Comparison of ENCODE assay signal across 27 cellular contexts in the genomic region with DNA sequence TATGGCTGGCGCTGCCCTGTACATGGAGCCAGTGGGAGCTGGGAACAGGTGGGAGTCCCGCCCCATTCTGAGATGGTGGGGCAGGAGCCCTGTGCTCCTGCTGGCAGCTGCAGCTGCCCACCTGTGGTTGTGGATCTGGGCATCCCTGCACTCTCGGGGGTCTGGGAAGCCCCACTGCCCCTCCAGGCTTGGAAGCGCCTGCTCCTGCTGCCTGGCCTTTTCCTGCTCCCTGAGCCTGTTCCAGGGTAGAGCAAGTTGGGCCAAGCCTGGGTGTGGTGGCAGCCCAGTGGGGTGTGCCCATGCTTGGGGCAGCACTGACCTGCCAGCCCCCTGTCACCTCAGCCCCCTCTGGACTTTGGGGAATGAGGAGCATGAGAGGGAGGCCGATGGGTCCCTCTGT.
"Had no signal": no experiment of that assay in that cellular context is flagged by ENCODE, and none has a peak within 500 bp of the region (broad histone marks: within the 10 kb centered on the region; RNA-seq: fewer than 3 reads in every experiment).

No MANE protein-coding gene starts in this region.

- H3K4me3 ChIP-seq: hepatocyte, left lung, lung, neural progenitor cell, ovary, skin epidermis, stomach, testis, thyroid gland, transverse colon, upper lobe of left lung, vagina had no signal

- H3K27me3 Mint-ChIP-seq: naive B cell; progenitor cell of endocrine pancreas; stimulated activated naive B cell treated with anti-CD40 and anti-IgM and Interleukin-4, amounts not matched to agents 10 μg/mL and 1 μg/mL and 100 μg/mL, for 72 hours had no signal

- H3K4me2 ChIP-seq: hepatocyte, neural progenitor cell had no signal

- H3K36me3 ChIP-seq: neural progenitor cell, ovary, transverse colon had no signal

- DNase-seq: left colon; left lung; mesendoderm; naive B cell; natural killer cell; nephron progenitor cell; ovary; retina; right cardiac atrium; stimulated activated CD4-positive, alpha-beta T cell treated with anti-CD3 and anti-CD28 coated beads, Interleukin-1b, Interleukin-23, amount 100 ng/mL, for 48 hours; stimulated activated CD4-positive, alpha-beta T cell treated with anti-CD3 and anti-CD28 coated beads, Interleukin-2, amount 100 ng/mL, for 48 hours; stimulated activated naive B cell treated with anti-CD40 and anti-IgM and Interleukin-4, amounts not matched to agents 10 μg/mL and 1 μg/mL and 100 μg/mL, for 72 hours; stimulated activated naive CD8-positive, alpha-beta T cell treated with anti-CD3 and anti-CD28 coated beads, Interleukin-15, Interleukin-2, amounts not matched to agents 100 U/mL and 50 U/mL, for 24 hours; stomach; testis; thyroid gland; transverse colon had no signal

- H3K27ac ChIP-seq: hepatocyte, left lung, neural progenitor cell, ovary, skin epidermis, stomach, testis, thyroid gland, transverse colon, upper lobe of left lung, vagina had no signal

- H2AFZ ChIP-seq: hepatocyte, neural progenitor cell had no signal

- H3K27ac Mint-ChIP-seq: mesothelial cell of epicardium; natural killer cell; neural progenitor cell; progenitor cell of endocrine pancreas; stimulated activated naive B cell treated with anti-CD40 and anti-IgM and Interleukin-4, amounts not matched to agents 10 μg/mL and 1 μg/mL and 100 μg/mL, for 72 hours had no signal

- H3K4me1 Mint-ChIP-seq: mesothelial cell of epicardium, neural progenitor cell had no signal

- H3K4me3 Mint-ChIP-seq: mesothelial cell of epicardium; naive B cell; natural killer cell; nephron progenitor cell; neural progenitor cell; stimulated activated naive B cell treated with anti-CD40 and anti-IgM and Interleukin-4, amounts not matched to agents 10 μg/mL and 1 μg/mL and 100 μg/mL, for 72 hours had no signal

- H3K9ac ChIP-seq: neural progenitor cell had no signal

- H3K4me1 ChIP-seq: left lung, neural progenitor cell, stomach, testis, thyroid gland, transverse colon, upper lobe of left lung, vagina had no signal

- H3K27me3 ChIP-seq: hepatocyte, left lung, neural progenitor cell, ovary, stomach, testis, thyroid gland, transverse colon, upper lobe of left lung, vagina had no signal

- H3K9me3 ChIP-seq: testis, thyroid gland, transverse colon, upper lobe of left lung, vagina had no signal

- ATAC-seq: left colon; left lung; natural killer cell; sciatic nerve; stimulated activated naive B cell treated with anti-CD40 and anti-IgM and Interleukin-4, amounts not matched to agents 10 μg/mL and 1 μg/mL and 100 μg/mL, for 72 hours; stimulated activated naive CD8-positive, alpha-beta T cell treated with anti-CD3 and anti-CD28 coated beads, Interleukin-15, Interleukin-2, amounts not matched to agents 100 U/mL and 50 U/mL, for 24 hours had no signal

- FAIRE-seq: keratinocyte had no signal

- H3K9me3 Mint-ChIP-seq: neural progenitor cell had no signal

- H3K79me2 ChIP-seq: hepatocyte had no signal
